In genomic region chr18:267688-268552, GRCh38 we compare ENCODE assay signal across 8 cellular contexts. TPM values are rescaled to one million over a fixed set of nuclear protein-coding genes. Genes with fewer than 3 reads are reported as not detected.
DNase-seq lines count a peak whose midpoint lies in the region; ATAC-seq, FAIRE-seq and TF ChIP-seq lines count a peak whose summit lies in the region.

THOC1 (minus strand) TSS chr18:268047; CDS start chr18:268019, 28 bp downstream.

- peak; percentile 85 for ATAC-seq in HG03442 (IDR thresholded peaks at IDR 0.05; ENCODE audit: unreplicated experiment)

- CTCF ChIA-PET in BJ (lab: Yijun Ruan, JAX) = interaction anchor here (0.9 to 1.6 kb wide), 4 partner anchors 10 to 571 kb away, joined by 3 to 5 read pairs (median 3); no protein-coding TSS in a partner anchor

- TF ChIP-seq CTCF in BJ (IDR thresholded peaks at IDR 0.05; ENCODE audit: insufficient read depth, low read depth, low read length) (no peak), choroid plexus epithelial cell (conservative IDR thresholded peaks at IDR 0.05; ENCODE audit: low read depth, low read length) (no peak)

- peak; percentile 88 for FAIRE-seq in GM19239 (lab: Jason Lieb, UNC)

- DNase-seq in BJ (ENCODE audit: low read depth) (peak; percentile 48), GM19239 (ENCODE audit: insufficient read length, low spot score) (peak; percentile 72), NCI-H524 treated with DMSO at 0.1 percent for 48 hours (lab: John Stamatoyannopoulos, UW) (peak; percentile 54), choroid plexus epithelial cell (ENCODE audit: low read depth) (peak; percentile 90), kidney glomerular epithelial cell (lab: John Stamatoyannopoulos, UW) (peak; percentile 83)
- DNase-seq in activated CD4-positive, alpha-beta T cell treated with anti-CD3 and anti-CD28 coated beads for 4 hours = peak; percentile 96 to 97
- peak; percentile 94 to 95 for DNase-seq in stimulated activated CD4-positive, alpha-beta T cell treated with anti-CD3 and anti-CD28 coated beads, Interleukin-15, amount 100 ng/mL, for 48 hours (ENCODE audit: low read depth in 2 of 2)

- peaks cover 4% of the 10 kb centered on the region for H3K36me3 ChIP-seq in BJ (ENCODE audit: control insufficient read depth, insufficient read depth, low read length)

- H3K27me3 ChIP-seq in BJ (ENCODE audit: control insufficient read depth, insufficient read depth, low read length) = no peaks in the 10 kb centered on the region

- H3K4me3 ChIP-seq in BJ (ENCODE audit: low read depth, low read length) = peak within 1 kb of the TSS; percentile 95
- peak within 1 kb of the TSS; percentile 76 for H3K4me3 ChIP-seq in choroid plexus epithelial cell (ENCODE audit: low read depth, low read length)

- POLR2A ChIA-PET in BJ (lab: Charles Lee) = interaction anchor here (0.6 kb wide), 1 partner anchor 69 kb away, joined by 4 read pairs; no protein-coding TSS in a partner anchor

RNA-seq across cellular contexts. Expression of gene THOC1, which starts in this region (rescaled TPM):
- polyA plus RNA-seq in BJ (2011; rRNA removed) = 8.7 and 23.7 TPM in 2 replicates
- polyA minus RNA-seq in BJ (2011; rRNA and poly(A)+ RNA removed) = 11.1 and 12.8 TPM in 2 replicates

Comparison
In these comparisons a context has a peak if more than half of its experiments do, and no peak if none do; other contexts are left out.
1. Peak in every context shown above with its lines: DNase-seq, ATAC-seq and H3K4me3 ChIP-seq.